1 cellular context compared by ENCODE assay signal in the genomic region with DNA sequence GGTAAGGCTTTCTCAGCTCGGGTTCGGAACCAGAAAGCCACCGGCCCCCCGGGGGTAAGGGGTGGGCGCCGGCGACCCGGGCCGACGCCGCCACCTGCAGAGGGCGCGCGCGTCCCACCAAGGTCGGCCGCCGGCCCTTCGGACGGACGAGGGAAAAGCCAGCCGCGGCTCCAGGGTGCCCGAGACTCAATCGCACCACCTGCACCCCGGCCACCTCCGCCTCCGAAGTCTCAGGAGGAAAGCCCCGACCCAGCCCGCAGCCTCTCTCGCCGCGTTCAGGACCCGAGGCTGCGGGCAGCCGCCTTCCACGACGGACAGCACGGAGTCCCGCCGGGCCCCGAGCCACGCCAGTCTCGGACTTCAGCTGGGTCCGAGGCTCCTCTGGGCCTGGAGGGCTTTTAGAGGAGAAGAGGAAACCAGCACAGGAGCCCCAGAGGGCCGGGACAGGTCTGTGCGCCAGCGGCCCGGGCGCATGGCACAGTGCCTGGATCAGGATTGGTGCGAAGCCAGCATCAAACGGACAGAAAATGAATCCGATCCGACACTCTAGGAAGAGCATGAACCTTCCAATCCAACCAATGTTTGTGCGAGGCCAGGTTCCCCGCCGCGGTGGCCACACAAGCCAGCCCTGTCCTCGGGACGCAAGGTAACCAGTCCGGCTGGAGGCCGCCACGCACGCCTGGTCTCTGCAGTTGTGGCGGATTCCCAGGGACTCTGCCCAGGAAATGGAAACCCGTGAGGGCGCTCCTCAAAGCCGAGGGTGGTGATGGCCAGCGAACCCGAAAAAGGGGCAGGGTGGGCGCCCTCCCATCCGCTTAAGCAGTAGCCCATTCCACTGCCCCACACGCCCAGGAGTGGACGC.
TF ChIP-seq lines count a peak whose summit lies in the region.

No MANE protein-coding gene starts in this region.

TF ChIP-seq in K562, 482 proteins besides CTCF, POLR2A, EP300 and RAD21 (continued from another document):
- TF ChIP-seq MXD1 (CRISPR knock-in tag; IDR thresholded peaks at IDR 0.05; ENCODE audit: borderline replicate concordance, poor library complexity, severe bottlenecking) (no peak), RB1 (IDR thresholded peaks at IDR 0.05; ENCODE audit: low read depth) (peak; percentile 71; the same call in 1 of the 2 replicates), ARID2 (IDR thresholded peaks at IDR 0.05) (peak; percentile 75; the same call in 1 of the 2 replicates), STAG1 (CRISPR knock-in tag; IDR thresholded peaks at IDR 0.05; ENCODE audit: borderline replicate concordance) (peak; percentile 61; the same call in 1 of the 2 replicates), RUNX1 (IDR thresholded peaks at IDR 0.05; ENCODE audit: low read depth) (0 out of 2 replicates have a peak, but pooled peaks have one; percentile 27), ATF6 (CRISPR knock-in tag; IDR thresholded peaks at IDR 0.05) (no peak), ZFX (CRISPR knock-in tag; IDR thresholded peaks at IDR 0.05) (peak; percentile 37; the same call in 1 of the 2 replicates), POLR2B (IDR thresholded peaks at IDR 0.05; ENCODE audit: low read depth, partially characterized antibody) (no peak), U2AF1 (optimal IDR thresholded peaks at IDR 0.05; ENCODE audit: low read depth, low read length) (peak; percentile 59), ZNF212 (CRISPR knock-in tag; IDR thresholded peaks at IDR 0.05) (no peak), TGIF2 (CRISPR knock-in tag; IDR thresholded peaks at IDR 0.05) (no peak), L3MBTL2 (IDR thresholded peaks at IDR 0.05) (peak; percentile 76)
TF ChIP-seq in K562: peak in this region for 24.
